In genomic region chr20:25050082-25050481, GRCh38 we compare ENCODE assay signal across 19 cellular contexts. TPM values are rescaled to one million over a fixed set of nuclear protein-coding genes. Genes with fewer than 3 reads are reported as not detected.
DNase-seq lines count a peak whose midpoint lies in the region; ATAC-seq and TF ChIP-seq lines count a peak whose summit lies in the region.
"Had no signal": no experiment of that assay in that cellular context is flagged by ENCODE, and none has a peak within 500 bp of the region (broad histone marks: within the 10 kb centered on the region; RNA-seq: fewer than 3 reads in every experiment).

No MANE protein-coding gene starts in this region.

- TF ChIP-seq POLR2A in heart left ventricle (IDR thresholded peaks at IDR 0.05) (no peak), tibial nerve (IDR thresholded peaks at IDR 0.05) (no peak)

- H3K36me3 ChIP-seq in heart left ventricle (peaks cover 0 to 25% (median 18%) of the 10 kb centered on the region in 9 donors), tibial nerve (peaks cover 3 to 26% (median 16%) of the 10 kb centered on the region in 3 donors)
- H3K36me3 ChIP-seq: ovary had no signal

- intact Hi-C loops in heart left ventricle (cut with DNase I) (no loop called here), Right ventricle myocardium inferior (cut with DNase I) (loop anchor here (10.0 kb wide), 1 partner anchor 245 kb away; no protein-coding TSS in a partner anchor), dorsolateral prefrontal cortex (cut with DNase I) (no loop called here), posterior vena cava (cut with DNase I) (loop anchor here in 1 of 2 donors (10.0 kb wide), 1 partner anchor 345 kb away; the partner anchor contains the start of gene ABHD12)

- H3K4me3 ChIP-seq in heart left ventricle (no peak overlapping the region), dorsolateral prefrontal cortex (peak overlapping the region in 7 of 59 donors; percentile 0 to 24 (median 12)), tibial nerve (no peak overlapping the region)
- H3K4me3 ChIP-seq: ovary, smooth muscle cell had no signal

- H3K27me3 ChIP-seq in heart left ventricle (no peaks in the 10 kb centered on the region), dorsolateral prefrontal cortex (no peaks in the 10 kb centered on the region), tibial nerve (no peaks in the 10 kb centered on the region)
- H3K27me3 ChIP-seq: ovary had no signal

- 34 to 51% (median 47%) methylated on average over 7 of the region's 7 CpGs for WGBS in heart left ventricle, 4 donors
- WGBS in tibial nerve, 2 donors: 61 to 64% methylated on average over 7 of the region's 7 CpGs

- ATAC-seq in heart left ventricle: no peak
- ATAC-seq in Right ventricle myocardium inferior: no peak

- TF ChIP-seq EP300 in tibial nerve (IDR thresholded peaks at IDR 0.05): no peak

- TF ChIP-seq CTCF in heart left ventricle (IDR thresholded peaks at IDR 0.05): no peak
- no peak for TF ChIP-seq CTCF in dorsolateral prefrontal cortex (IDR thresholded peaks at IDR 0.05 in 54 of 56, conservative IDR thresholded peaks at IDR 0.05 in 2 of 56; ENCODE audit: low read depth in 1 of 56, partially characterized antibody in 56 of 56)
- TF ChIP-seq CTCF in tibial nerve (IDR thresholded peaks at IDR 0.05): no peak

- DNase-seq in heart left ventricle (peak in 2 of 5 donors; percentile 13 to 15), Right ventricle myocardium inferior (ENCODE audit: missing footprints) (no peak), dorsolateral prefrontal cortex (peak in 1 of 10 donors; percentile 12), posterior vena cava (ENCODE audit: low spot score) (peak; percentile 14), tibial nerve (ENCODE audit: low spot score in 2 of 2) (peak in 1 of 2 donors; percentile 3), AG08396 (ENCODE audit: low spot score) (no peak), DMS79 (lab: John Stamatoyannopoulos, UW) (no peak), NCI-H1694 treated with DMSO at 0.1 percent for 48 hours (lab: John Stamatoyannopoulos, UW) (no peak)
- DNase-seq: activated CD4-positive, alpha-beta T cell treated with anti-CD3 and anti-CD28 coated beads, Interleukin-2, amount 50 U/mL, for 1 hour; activated naive CD4-positive, alpha-beta T cell treated with Interleukin-2 at 50 U/mL for 16 hours; CD4-positive, alpha-beta T cell; foreskin fibroblast; NCI-H446; stimulated activated CD4-positive, alpha-beta T cell treated with anti-CD3 and anti-CD28 coated beads, Interleukin-4, amount 100 ng/mL, for 24 hours had no signal

- no peaks in the 10 kb centered on the region for H3K9me3 ChIP-seq in heart left ventricle
- no peaks in the 10 kb centered on the region for H3K9me3 ChIP-seq in tibial nerve
- H3K9me3 ChIP-seq: ovary had no signal

- H3K27ac ChIP-seq in heart left ventricle (peak overlapping the region; percentile 29 to 100 (median 94)), dorsolateral prefrontal cortex (peak overlapping the region in 51 of 59 donors; percentile 1 to 99 (median 63)), tibial nerve (peak overlapping the region in 3 of 4 donors; percentile 24 to 96 (median 95))
- H3K27ac ChIP-seq: ovary had no signal

- H3K4me1 ChIP-seq in heart left ventricle (peaks cover 31 to 98% (median 87%) of the 10 kb centered on the region in 12 donors), tibial nerve (peaks cover 5 to 79% (median 63%) of the 10 kb centered on the region in 4 donors)

RNA-seq across cellular contexts. Expression of gene ACSS1, which starts 7.9 kb away (rescaled TPM):
- total RNA-seq in heart left ventricle: 100 to 1,000 TPM in 5 of 9 donors, 10 to 100 TPM in 4; 57.5 to 177 (median 104) TPM
- polyA plus RNA-seq in heart left ventricle: 10 to 100 TPM; 43.5 to 78.9 TPM
- total RNA-seq in Right ventricle myocardium inferior: 135 TPM
- 100 to 1,000 TPM in 2 of 120 experiments, 10 to 100 TPM in 118; 18.5 to 154 (median 56.4) TPM for total RNA-seq in dorsolateral prefrontal cortex
- 10 to 100 TPM; 11.6 to 12.2 TPM for total RNA-seq in posterior vena cava
- 10 to 100 TPM; 38.5 to 55.5 (median 42.2) TPM for total RNA-seq in tibial nerve

RNA-seq across cellular contexts. Expression of gene VSX1, which starts 31.9 kb away (rescaled TPM):
- under 1 TPM in 5 of 9 donors, not detected in 4; 0.22 to 0.96 (median 0.51) TPM for total RNA-seq in heart left ventricle
- under 1 TPM in 1 of 2 donors, not detected in 1; 0.19 TPM for polyA plus RNA-seq in heart left ventricle
- total RNA-seq in Right ventricle myocardium inferior: 0.14 TPM
- total RNA-seq in dorsolateral prefrontal cortex: 10 to 100 TPM in 2 of 120 experiments, 1 to 10 TPM in 118; 1.2 to 12.1 (median 4.6) TPM
- total RNA-seq in posterior vena cava: not detected
- not detected for total RNA-seq in tibial nerve
- total RNA-seq: aorta; CD4-positive, alpha-beta T cell; Daoy; MCF 10A; smooth muscle cell had no signal
- polyA plus RNA-seq: aorta, smooth muscle cell had no signal

RNA-seq across cellular contexts. Expression of gene APMAP, which starts 57.5 kb away (rescaled TPM):
- total RNA-seq in heart left ventricle: 10 to 100 TPM; 22.6 to 61.3 (median 31.9) TPM
- 10 to 100 TPM; 16.2 to 58.5 TPM for polyA plus RNA-seq in heart left ventricle
- total RNA-seq in Right ventricle myocardium inferior: 26.8 TPM
- total RNA-seq in dorsolateral prefrontal cortex: 100 to 1,000 TPM in 21 of 120 experiments, 10 to 100 TPM in 99; 43.1 to 113 (median 90.4) TPM
- total RNA-seq in posterior vena cava: 10 to 100 TPM; 32.7 to 45.6 TPM
- total RNA-seq in tibial nerve: 10 to 100 TPM; 45.3 to 83.1 (median 54.1) TPM
